In the genomic region with DNA sequence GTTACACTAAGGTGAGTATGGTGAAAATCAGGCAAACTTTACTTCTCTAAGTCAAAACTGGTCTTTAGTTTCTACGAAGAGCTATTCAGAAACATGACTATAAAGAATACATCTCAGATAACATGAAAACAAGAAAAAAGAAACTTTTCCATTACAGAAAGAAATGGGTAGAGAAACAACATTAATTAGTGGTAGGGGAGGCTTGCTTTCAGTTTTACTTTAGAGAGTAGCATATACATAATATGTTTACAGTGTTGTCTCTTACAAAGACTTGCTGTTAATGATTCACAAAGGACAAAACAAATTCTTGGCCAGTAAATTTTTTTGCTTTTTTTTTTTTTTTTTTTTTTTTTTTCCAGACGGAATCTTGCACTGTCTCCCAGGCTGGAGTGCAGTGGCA, we compare ENCODE assay signal across 18 cellular contexts. TPM values are rescaled to one million over a fixed set of nuclear protein-coding genes. Genes with fewer than 3 reads are reported as not detected.
DNase-seq lines count a peak whose midpoint lies in the region; ATAC-seq, FAIRE-seq and TF ChIP-seq lines count a peak whose summit lies in the region.
"Had no signal": no experiment of that assay in that cellular context is flagged by ENCODE, and none has a peak within 500 bp of the region (broad histone marks: within the 10 kb centered on the region; RNA-seq: fewer than 3 reads in every experiment).

No MANE protein-coding gene starts in this region.

- H3K27ac ChIP-seq in MM.1S (ENCODE audit: low read length) (peak overlapping the region; percentile 41; the same call in 1 of the 2 replicates), K562 (ENCODE audit: extremely low read depth, low read depth, low read length) (no peak overlapping the region), SK-N-SH (ENCODE audit: low read depth in 2 of 2, low read length in 1 of 2) (peak overlapping the region in 1 of 2 experiments; percentile 19; a peak in 1 of 4 replicates)
- H3K27ac ChIP-seq: coronary artery, prostate gland, SJSA1 had no signal

- H3K36me3 Mint-ChIP-seq in activated T-cell treated with anti-CD3 and anti-CD28 coated beads, Interleukin-2, amount 50 U/mL, for 24 hours (ENCODE audit: low read depth) = peaks cover 93% of the 10 kb centered on the region
- peaks cover 30% of the 10 kb centered on the region for H3K36me3 Mint-ChIP-seq in progenitor cell of endocrine pancreas (ENCODE audit: insufficient read depth)

- TF ChIP-seq POLR2A in K562 (conservative IDR thresholded peaks at IDR 0.05) = no peak

- no peaks in the 10 kb centered on the region for H3K9me2 ChIP-seq in MM.1S (replicated peaks; ENCODE audit: insufficient read depth, low read length)
- no peaks in the 10 kb centered on the region for H3K9me2 ChIP-seq in SK-N-SH

- H2AFZ ChIP-seq in MM.1S (ENCODE audit: low read length) (no peak overlapping the region), K562 (ENCODE audit: low read depth, low read length) (no peak overlapping the region), SK-N-SH (ENCODE audit: low read depth) (no peak overlapping the region)

- no peak for TF ChIP-seq CTCF in MM.1S (IDR thresholded peaks at IDR 0.05; ENCODE audit: low read length)
- no peak for TF ChIP-seq CTCF in K562 (IDR thresholded peaks at IDR 0.05 in 2 of 3, conservative IDR thresholded peaks at IDR 0.05 in 1 of 3; ENCODE audit: insufficient read depth in 2 of 3, low read depth in 1 of 3, low read length in 3 of 3)
- no peak for TF ChIP-seq CTCF in progenitor cell of endocrine pancreas (IDR thresholded peaks at IDR 0.05; ENCODE audit: unreplicated experiment)
- TF ChIP-seq CTCF in SK-N-SH (IDR thresholded peaks at IDR 0.05) = no peak

- TF ChIP-seq EP300 in K562 (IDR thresholded peaks at IDR 0.05; ENCODE audit: low read length) (no peak), SK-N-SH (IDR thresholded peaks at IDR 0.05; ENCODE audit: borderline replicate concordance in 1 of 2, low read depth in 1 of 2, low read length in 1 of 2) (no peak)

- H4K20me1 ChIP-seq in MM.1S (ENCODE audit: insufficient read depth, low read length) (no peaks in the 10 kb centered on the region), K562 (replicated peaks; ENCODE audit: control insufficient read depth, insufficient read depth, low read length) (no peaks in the 10 kb centered on the region), SK-N-SH (ENCODE audit: insufficient read depth) (no peaks in the 10 kb centered on the region)

- H3K4me1 Mint-ChIP-seq in activated T-cell treated with anti-CD3 and anti-CD28 coated beads, Interleukin-2, amount 50 U/mL, for 24 hours (ENCODE audit: low read depth) = peaks cover 21% of the 10 kb centered on the region
- H3K4me1 Mint-ChIP-seq in progenitor cell of endocrine pancreas (ENCODE audit: low read depth) = peaks cover 13% of the 10 kb centered on the region

- in situ Hi-C loops in K562 (cut with MboI) = no loop called here

- intact Hi-C loops in K562 (cut with micrococcal nuclease) = no loop called here

- FAIRE-seq in K562 (lab: Jason Lieb, UNC) = no peak
- FAIRE-seq: GM18507 had no signal

- no peaks in the 10 kb centered on the region for H3K27me3 Mint-ChIP-seq in activated T-cell treated with anti-CD3 and anti-CD28 coated beads, Interleukin-2, amount 50 U/mL, for 24 hours
- H3K27me3 Mint-ChIP-seq in progenitor cell of endocrine pancreas = no peaks in the 10 kb centered on the region

- H3K79me2 ChIP-seq in MM.1S (ENCODE audit: low read length) = no peaks in the 10 kb centered on the region
- H3K79me2 ChIP-seq in K562 (ENCODE audit: control insufficient read depth, insufficient read depth, low read length) = no peaks in the 10 kb centered on the region
- H3K79me2 ChIP-seq in SK-N-SH (ENCODE audit: insufficient read depth) = no peaks in the 10 kb centered on the region

- H3K9me3 ChIP-seq in MM.1S (replicated peaks; ENCODE audit: insufficient read depth, low read length) (no peaks in the 10 kb centered on the region), K562 (replicated peaks; ENCODE audit: control insufficient read depth, insufficient read depth, low read depth, low read length) (no peaks in the 10 kb centered on the region), SK-N-SH (no peaks in the 10 kb centered on the region)
- H3K9me3 ChIP-seq: adrenal gland, prostate gland, SJSA1 had no signal

- H3K9me3 Mint-ChIP-seq in activated T-cell treated with anti-CD3 and anti-CD28 coated beads, Interleukin-2, amount 50 U/mL, for 24 hours = no peaks in the 10 kb centered on the region
- no peaks in the 10 kb centered on the region for H3K9me3 Mint-ChIP-seq in progenitor cell of endocrine pancreas (ENCODE audit: low read depth)

- ATAC-seq in K562 (no peak), GM19035 (IDR thresholded peaks at IDR 0.05; ENCODE audit: unreplicated experiment) (no peak)

- POLR2A ChIA-PET in K562 (lab: Yijun Ruan, JAX) (interaction anchor here (1.0 kb wide), 1 partner anchor 35 kb away, joined by 3 read pairs; no protein-coding TSS in a partner anchor), SK-N-SH (lab: Yijun Ruan, JAX) (no interaction called here)

- CTCF ChIA-PET in K562 (lab: Yijun Ruan, JAX; ENCODE audit: low intra/inter-chr PET ratio) = no interaction called here
- CTCF ChIA-PET in SK-N-SH (lab: Yijun Ruan, JAX) = interaction anchor here (1.5 kb wide), 1 partner anchor 34 kb away, joined by 4 read pairs; the partner anchor contains the start of gene CRLF3

- H3K4me3 Mint-ChIP-seq in activated T-cell treated with anti-CD3 and anti-CD28 coated beads, Interleukin-2, amount 50 U/mL, for 24 hours = no peak overlapping the region
- no peak overlapping the region for H3K4me3 Mint-ChIP-seq in progenitor cell of endocrine pancreas (ENCODE audit: low read depth)

- H3K27me3 ChIP-seq in MM.1S (replicated peaks; ENCODE audit: insufficient read depth, low read length) (no peaks in the 10 kb centered on the region), K562 (ENCODE audit: control insufficient read depth in 2 of 2, insufficient read depth in 2 of 2, low read length in 2 of 2) (no peaks in the 10 kb centered on the region), SK-N-SH (ENCODE audit: insufficient read depth) (no peaks in the 10 kb centered on the region)
- H3K27me3 ChIP-seq: adrenal gland, SJSA1 had no signal

- H3K9ac ChIP-seq in MM.1S (ENCODE audit: low read length) (no peak overlapping the region), K562 (ENCODE audit: insufficient read depth in 1 of 2, low read depth in 2 of 2, low read length in 2 of 2) (no peak overlapping the region), SK-N-SH (no peak overlapping the region)

- 100% methylated on average over 1 of the region's 2 CpGs for WGBS in K562 (ENCODE audit: insufficient coverage, low coverage, missing lambda C conversion rate)
- WGBS in SK-N-SH (ENCODE audit: low lambda C conversion rate) = 88% methylated on average over 2 of the region's 2 CpGs

- BruUV-seq in K562 (replicated peaks; lab: Mats Ljungman, UMichigan) = no TSS peak

- H3K36me3 ChIP-seq in MM.1S (replicated peaks; ENCODE audit: insufficient read depth, low read length) (peaks cover 2% of the 10 kb centered on the region; the same call in 1 of the 2 replicates), K562 (ENCODE audit: control insufficient read depth, insufficient read depth, low read length) (peaks cover 85% of the 10 kb centered on the region), SK-N-SH (replicated peaks in 1 of 2; ENCODE audit: control insufficient read depth in 1 of 2, insufficient read depth in 2 of 2, low read length in 1 of 2) (peaks cover 29 to 66% of the 10 kb centered on the region in 2 experiments)
- H3K36me3 ChIP-seq: prostate gland had no signal

- TF ChIP-seq RAD21 in K562 (CRISPR knock-in tag; conservative IDR thresholded peaks at IDR 0.05 in 1 of 2, IDR thresholded peaks at IDR 0.05 in 1 of 2) = no peak
- no peak for TF ChIP-seq RAD21 in SK-N-SH (IDR thresholded peaks at IDR 0.05; ENCODE audit: low read length)

- H3K4me2 ChIP-seq in MM.1S (ENCODE audit: low read depth, low read length) (no peak overlapping the region), K562 (ENCODE audit: insufficient read depth, low read length) (no peak overlapping the region), SK-N-SH (no peak overlapping the region)

- peak overlapping the region; percentile 92 for H3K27ac Mint-ChIP-seq in activated T-cell treated with anti-CD3 and anti-CD28 coated beads, Interleukin-2, amount 50 U/mL, for 24 hours
- H3K27ac Mint-ChIP-seq in progenitor cell of endocrine pancreas = peak overlapping the region; percentile 4

- H3K4me3 ChIP-seq in MM.1S (ENCODE audit: low read length) (no peak overlapping the region), K562 (no peak overlapping the region), SK-N-SH (ENCODE audit: low read depth in 2 of 2, low read length in 1 of 2) (no peak overlapping the region)
- H3K4me3 ChIP-seq: adrenal gland, coronary artery, prostate gland, SJSA1 had no signal

- peaks cover 7% of the 10 kb centered on the region; the same call in 1 of the 2 replicates for H3K4me1 ChIP-seq in MM.1S (ENCODE audit: low read length)
- H3K4me1 ChIP-seq in K562 (replicated peaks in 1 of 2; ENCODE audit: control insufficient read depth in 2 of 2, insufficient read depth in 2 of 2, low read length in 2 of 2) = no peaks in the 10 kb centered on the region
- H3K4me1 ChIP-seq in SK-N-SH (ENCODE audit: control insufficient read depth in 1 of 2, insufficient read depth in 2 of 2, low read depth in 1 of 2, low read length in 1 of 2) = no peaks in the 10 kb centered on the region
- H3K4me1 ChIP-seq: prostate gland, SJSA1 had no signal

- H3K9me1 ChIP-seq in K562 (ENCODE audit: control insufficient read depth, insufficient read depth, low read length) = no peaks in the 10 kb centered on the region

- peaks cover 37% of the 10 kb centered on the region for H3F3A ChIP-seq in MM.1S (ENCODE audit: insufficient read depth, low read length)
- H3F3A ChIP-seq in SK-N-SH (replicated peaks; ENCODE audit: insufficient read depth) = peaks cover 57% of the 10 kb centered on the region

- no peak for DNase-seq in activated T-cell treated with anti-CD3 and anti-CD28 coated beads, Interleukin-2, amount 50 U/mL, for 24 hours
- DNase-seq in activated T-cell treated with anti-CD3 and anti-CD28 coated beads for 4 hours (no peak), MM.1S (peak; percentile 21), K562 (ENCODE audit: extremely low read depth in 1 of 4, low spot score in 3 of 4) (no peak), progenitor cell of endocrine pancreas (ENCODE audit: low spot score, unreplicated experiment) (no peak), LoVo (ENCODE audit: low spot score) (no peak), SK-N-SH (no peak)
- DNase-seq: EL; KBM-7; mesendoderm; NCI-H2081 treated with DMSO at 0.1 percent for 48 hours; stimulated activated CD8-positive, alpha-beta memory T cell treated with anti-CD3 and anti-CD28 coated beads, Interleukin-4, amount 100 ng/mL, for 48 hours had no signal

RNA-seq across cellular contexts. Expression of gene CRLF3, which starts 34.2 kb away (rescaled TPM):
- total RNA-seq in K562 (2011; cell fraction: chromatin; rRNA removed; ENCODE audit: low replicate concordance) = 34.1 and 43.8 TPM in 2 replicates
- total RNA-seq in K562 (2011; cell fraction: nucleolus; rRNA removed) = 18.8 and 19.0 TPM in 2 replicates
- 31.9 and 43.9 TPM in 2 replicates for total RNA-seq in K562 (2011; cell fraction: nucleoplasm; rRNA removed)
- total RNA-seq in K562 (2014; rRNA removed) = 26.9 and 28.8 TPM in 2 replicates
- total RNA-seq in K562 (2014; rRNA removed; fragmentation: Illumina TruSeq; extraction: Trizol) = 45.2 and 47.0 TPM in 2 replicates
- 29.3 and 29.8 TPM in 2 replicates for total RNA-seq in K562 (2015; rRNA removed; fragmentation: Illumina TruSeq; extraction: Trizol)
- 31.8 and 33.5 TPM in 2 replicates for total RNA-seq in K562 (2021)
- 28.7 and 55.9 TPM in 2 replicates for polyA plus RNA-seq in K562 (2011; rRNA removed)
- polyA plus RNA-seq in K562 (2011; cell fraction: cytosol; rRNA removed) = 18.7 and 23.8 TPM in 2 replicates
- 9.4 and 10.4 TPM in 2 replicates for polyA plus RNA-seq in K562 (2011; cell fraction: nucleus; rRNA removed)
- polyA plus RNA-seq in K562 (2012) = 20.2 and 22.0 TPM in 2 replicates
- polyA plus RNA-seq in K562 (2014; fragmentation: Illumina TruSeq; extraction: Trizol) = 33.1 and 39.7 TPM in 2 replicates
- 10 to 100 TPM; 13.2 to 13.7 TPM for polyA plus RNA-seq in K562 (2014; fragmentation: Nextera tagmentation; extraction: Ambion mirVana)
- polyA plus RNA-seq in K562 (2014; rRNA removed) = 29.2 and 34.2 TPM in 2 replicates
- polyA minus RNA-seq in K562 (2011; rRNA and poly(A)+ RNA removed) = 40.6 and 62.6 TPM in 2 replicates
- polyA minus RNA-seq in K562 (2011; cell fraction: cytosol; rRNA and poly(A)+ RNA removed) = 18.3 and 31.2 TPM in 2 replicates
- 5.9 and 7.4 TPM in 2 replicates for polyA minus RNA-seq in K562 (2011; cell fraction: nucleus; rRNA and poly(A)+ RNA removed)
- total RNA-seq in progenitor cell of endocrine pancreas = 11.3 and 13.5 TPM in 2 replicates
- polyA plus RNA-seq in SK-N-SH (2012; rRNA removed) = 10.9 and 13.9 TPM in 2 replicates
- 15.6 and 16.6 TPM in 2 replicates for polyA plus RNA-seq in SK-N-SH (2012; cell fraction: cytosol; rRNA removed)
- polyA plus RNA-seq in SK-N-SH (2012; cell fraction: nucleus; rRNA removed) = 5.2 and 9.1 TPM in 2 replicates

RNA-seq across cellular contexts. Expression of gene ATAD5, which starts 41.5 kb away (rescaled TPM):
- total RNA-seq in K562 (2011; cell fraction: chromatin; rRNA removed; ENCODE audit: low replicate concordance) = 19.4 and 126 TPM in 2 replicates
- 14.5 and 23.6 TPM in 2 replicates for total RNA-seq in K562 (2011; cell fraction: nucleolus; rRNA removed)
- 27.3 and 32.6 TPM in 2 replicates for total RNA-seq in K562 (2011; cell fraction: nucleoplasm; rRNA removed)
- total RNA-seq in K562 (2014; rRNA removed) (14.0 and 14.6 TPM in 2 replicates), K562 (2014; rRNA removed; fragmentation: Illumina TruSeq; extraction: Trizol) (19.5 and 23.3 TPM in 2 replicates), K562 (2015; rRNA removed; fragmentation: Illumina TruSeq; extraction: Trizol) (21.5 and 25.3 TPM in 2 replicates), K562 (2021) (23.7 and 23.8 TPM in 2 replicates), progenitor cell of endocrine pancreas (13.4 and 14.0 TPM in 2 replicates)
- polyA plus RNA-seq in K562 (2011; rRNA removed) (14.6 and 25.6 TPM in 2 replicates), K562 (2014; fragmentation: Illumina TruSeq; extraction: Trizol) (15.9 and 17.6 TPM in 2 replicates), K562 (2014; fragmentation: Nextera tagmentation; extraction: Ambion mirVana) (1 to 10 TPM; 4.6 to 4.9 TPM), K562 (2014; rRNA removed) (14.4 and 19.7 TPM in 2 replicates), SK-N-SH (2012; rRNA removed) (0.66 and 0.75 TPM in 2 replicates)
- polyA plus RNA-seq in K562 (2011; cell fraction: cytosol; rRNA removed) = 2.4 and 3.3 TPM in 2 replicates
- 20.3 and 22.2 TPM in 2 replicates for polyA plus RNA-seq in K562 (2011; cell fraction: nucleus; rRNA removed)
- polyA plus RNA-seq in K562 (2012) = 7.0 and 15.9 TPM in 2 replicates
- polyA minus RNA-seq in K562 (2011; rRNA and poly(A)+ RNA removed) = 23.9 and 29.7 TPM in 2 replicates
- polyA minus RNA-seq in K562 (2011; cell fraction: cytosol; rRNA and poly(A)+ RNA removed) = 11.4 and 15.7 TPM in 2 replicates
- 35.0 and 45.2 TPM in 2 replicates for polyA minus RNA-seq in K562 (2011; cell fraction: nucleus; rRNA and poly(A)+ RNA removed)
- 0.73 and 0.77 TPM in 2 replicates for polyA plus RNA-seq in SK-N-SH (2012; cell fraction: cytosol; rRNA removed)
- polyA plus RNA-seq in SK-N-SH (2012; cell fraction: nucleus; rRNA removed) = 1.2 and 1.8 TPM in 2 replicates
